In the genomic region with DNA sequence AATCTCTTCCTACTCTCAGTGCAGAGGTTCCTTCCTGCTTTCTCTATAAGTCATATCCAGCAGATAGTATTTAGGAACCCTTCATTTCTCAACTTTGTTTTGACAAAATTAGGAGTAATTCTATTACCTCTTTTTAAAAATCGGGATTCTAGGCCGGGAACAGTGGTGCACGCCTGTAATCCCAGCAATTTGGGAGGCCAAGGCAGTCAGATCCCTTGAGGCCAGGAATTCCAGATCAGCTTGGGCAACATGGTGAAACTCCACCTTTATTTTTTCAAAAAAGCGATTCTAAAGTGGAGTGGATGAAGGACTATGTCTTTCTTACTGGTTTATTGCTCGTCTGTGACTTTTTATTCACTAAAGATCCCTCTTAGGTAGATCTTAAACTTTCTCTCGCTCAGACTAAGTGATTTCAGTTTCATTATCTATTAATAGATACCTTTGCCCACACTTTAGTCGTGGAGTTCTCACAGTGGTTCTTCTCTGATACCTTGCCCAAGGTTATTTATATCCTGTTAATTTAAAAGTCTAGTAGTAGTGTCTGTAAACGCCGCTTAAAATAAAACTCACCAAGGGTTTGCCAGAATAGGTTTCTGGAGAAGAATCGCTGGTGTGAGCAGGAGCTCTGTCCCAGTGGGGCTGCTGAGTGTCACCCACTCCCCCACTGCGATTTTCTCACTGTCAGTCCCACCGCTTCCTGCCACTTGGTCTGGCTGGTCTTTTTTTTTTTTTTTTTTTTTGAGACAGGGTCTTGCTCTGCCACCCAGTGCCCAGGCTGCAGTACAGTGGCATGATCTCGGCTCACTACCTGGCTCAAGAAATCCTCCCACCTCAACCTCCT, we compare ENCODE assay signal across 8 cellular contexts. TPM values are rescaled to one million over a fixed set of nuclear protein-coding genes. Genes with fewer than 3 reads are reported as not detected.
A peak's percentile ranks its signal among the peaks of the same experiment; 100 is the strongest.
DNase-seq lines count a peak whose midpoint lies in the region; ATAC-seq and TF ChIP-seq lines count a peak whose summit lies in the region.

No MANE protein-coding gene starts in this region.

- ATAC-seq in GM18520 (IDR thresholded peaks at IDR 0.05; ENCODE audit: unreplicated experiment) (peak; percentile 73), HG02852 (IDR thresholded peaks at IDR 0.05; ENCODE audit: unreplicated experiment) (peak; percentile 72), left lobe of liver (peak; percentile 91)

- no peaks in the 10 kb centered on the region for H3K36me3 Mint-ChIP-seq in endodermal cell (ENCODE audit: low read depth)

- H3K36me3 ChIP-seq in adrenal gland (replicated peaks in 1 of 2) (no peaks in the 10 kb centered on the region), tibial nerve (no peaks in the 10 kb centered on the region), endodermal cell (ENCODE audit: control insufficient read depth, insufficient read depth, low read length) (no peaks in the 10 kb centered on the region)

- H3K4me1 ChIP-seq in adrenal gland (replicated peaks in 1 of 2) (no peaks in the 10 kb centered on the region), tibial nerve (no peaks in the 10 kb centered on the region), endodermal cell (ENCODE audit: control insufficient read depth, insufficient read depth, low read length) (no peaks in the 10 kb centered on the region)

- H3K9me3 Mint-ChIP-seq in endodermal cell, result no peaks in the 10 kb centered on the region

- H3K9ac ChIP-seq in endodermal cell (ENCODE audit: extremely low read depth, low read length, poor library complexity, severe bottlenecking), result no peak overlapping the region

- WGBS in adrenal gland, 4 donors, result 63 to 73% (median 70%) methylated on average over 13 of the region's 13 CpGs
- 71 to 81% methylated on average over 13 of the region's 13 CpGs for WGBS in tibial nerve, 2 donors
- 93 to 98% methylated on average over 6 to 13 of the region's 13 CpGs for WGBS in endodermal cell (ENCODE audit: insufficient coverage in 1 of 2, insufficient read length in 1 of 2), 2 experiments

- H3K27me3 Mint-ChIP-seq in endodermal cell (ENCODE audit: insufficient read depth), result no peaks in the 10 kb centered on the region

- TF ChIP-seq POLR2A in adrenal gland (IDR thresholded peaks at IDR 0.05) (no peak), tibial nerve (IDR thresholded peaks at IDR 0.05) (no peak)

- TF ChIP-seq EP300 in tibial nerve (IDR thresholded peaks at IDR 0.05), result no peak

- no peaks in the 10 kb centered on the region for H3K9me3 ChIP-seq in adrenal gland (replicated peaks in 1 of 3)
- no peaks in the 10 kb centered on the region for H3K9me3 ChIP-seq in tibial nerve
- no peaks in the 10 kb centered on the region for H3K9me3 ChIP-seq in endodermal cell (ENCODE audit: control insufficient read depth, low read length)

- no peak overlapping the region for H3K4me3 Mint-ChIP-seq in endodermal cell

- peak; percentile 30 to 32 for DNase-seq in activated CD4-positive, alpha-beta T cell treated with anti-CD3 and anti-CD28 coated beads for 4 hours
- DNase-seq in left lobe of liver (ENCODE audit: low spot score) (no peak), adrenal gland (no peak), tibial nerve (ENCODE audit: low spot score in 2 of 2) (no peak), endodermal cell (no peak), putamen (ENCODE audit: low spot score) (no peak)

- H3K27ac Mint-ChIP-seq in endodermal cell, result no peak overlapping the region

- no peaks in the 10 kb centered on the region for H3K4me1 Mint-ChIP-seq in endodermal cell

- TF ChIP-seq CTCF in adrenal gland (IDR thresholded peaks at IDR 0.05) (no peak), tibial nerve (IDR thresholded peaks at IDR 0.05) (no peak), endodermal cell (conservative IDR thresholded peaks at IDR 0.05) (no peak)

- H3K27me3 ChIP-seq in adrenal gland, result no peaks in the 10 kb centered on the region
- no peaks in the 10 kb centered on the region for H3K27me3 ChIP-seq in tibial nerve
- no peaks in the 10 kb centered on the region for H3K27me3 ChIP-seq in endodermal cell (ENCODE audit: control insufficient read depth, insufficient read depth, low read length, poor library complexity, severe bottlenecking)

- H3K4me3 ChIP-seq in adrenal gland (peak overlapping the region in 1 of 4 donors; percentile 41), tibial nerve (peak overlapping the region in 1 of 4 donors; percentile 31), endodermal cell (ENCODE audit: low read length) (no peak overlapping the region)

- intact Hi-C loops in adrenal gland (cut with DNase I), result loop anchor here in 1 of 2 donors (10.0 kb wide), 1 partner anchor 94 kb away; a partner anchor contains a TSS

- no peak overlapping the region for H3K27ac ChIP-seq in adrenal gland
- H3K27ac ChIP-seq in tibial nerve, result peak overlapping the region in 1 of 4 donors; percentile 42
- H3K27ac ChIP-seq in endodermal cell (ENCODE audit: low read depth, low read length), result no peak overlapping the region

RNA-seq across cellular contexts. Expression of a gene that starts 27.0 kb away (rescaled TPM):
- 14.0 TPM for total RNA-seq in left lobe of liver
- total RNA-seq in adrenal gland, result 1 to 10 TPM; 3.0 to 8.6 (median 5.3) TPM
- 1 to 10 TPM; 2.5 to 3.9 (median 2.8) TPM for polyA plus RNA-seq in adrenal gland
- total RNA-seq in tibial nerve, result 10 to 100 TPM in 3 of 4 donors, 1 to 10 TPM in 1; 8.7 to 19.9 (median 12.1) TPM
- 10 to 100 TPM in 1 of 2 donors, 1 to 10 TPM in 1; 6.2 to 10.8 TPM for total RNA-seq in endodermal cell
- 22.2 TPM for polyA plus RNA-seq in endodermal cell (2013, experiment 1 of 2)
- polyA plus RNA-seq in endodermal cell (2013, experiment 2 of 2), result 19.4 TPM

Comparison
In these comparisons a context has a peak if more than half of its experiments do, and no peak if none do; other contexts are left out.
1. DNase-seq: peak in activated CD4-positive, alpha-beta T cell treated with anti-CD3 and anti-CD28 coated beads for 4 hours (2 of 2); none in left lobe of liver (single experiment), adrenal gland (0 of 7), tibial nerve (0 of 2), endodermal cell (single experiment) and putamen (single experiment).
2. Peak in every context shown above with its lines, with median percentiles within 50 percentile points of each other: ATAC-seq.